ENCODE assay signal across 8 cellular contexts in genomic region chr19:28964500-28964899, GRCh38.
"Had no signal": no experiment of that assay in that cellular context is flagged by ENCODE, and none has a peak within 500 bp of the region (broad histone marks: within the 10 kb centered on the region; RNA-seq: fewer than 3 reads in every experiment).

No MANE protein-coding gene starts in this region.

- H3K27ac ChIP-seq: GM23248, HL-60 had no signal

- H3K9ac ChIP-seq: GM23248 had no signal

- H3K9me3 Mint-ChIP-seq: HFFc6 had no signal

- H3K36me3 ChIP-seq: HAP-1 had no signal

- H3K4me3 Mint-ChIP-seq: HFFc6 had no signal

- H3K4me3 ChIP-seq: GM23248, HAP-1 had no signal

- ATAC-seq: HCT116, HepG2 had no signal

- DNase-seq: GM23248, GOT3, H7, HFFc6 had no signal

- H3K4me1 ChIP-seq: HAP-1 had no signal

- H3K9me3 ChIP-seq: HAP-1 had no signal

- H2AFZ ChIP-seq: GM23248 had no signal

- H3K27ac Mint-ChIP-seq: HFFc6 had no signal
